In genomic region chr3:186969607-186970006, GRCh38 we compare ENCODE assay signal across 1 cellular context.
TF ChIP-seq lines count a peak whose summit lies in the region.

No MANE protein-coding gene starts in this region.

TF ChIP-seq in GM23338, 12 proteins besides CTCF, POLR2A, EP300 and RAD21 (continued from another document):
- TF ChIP-seq, protein P1, sequence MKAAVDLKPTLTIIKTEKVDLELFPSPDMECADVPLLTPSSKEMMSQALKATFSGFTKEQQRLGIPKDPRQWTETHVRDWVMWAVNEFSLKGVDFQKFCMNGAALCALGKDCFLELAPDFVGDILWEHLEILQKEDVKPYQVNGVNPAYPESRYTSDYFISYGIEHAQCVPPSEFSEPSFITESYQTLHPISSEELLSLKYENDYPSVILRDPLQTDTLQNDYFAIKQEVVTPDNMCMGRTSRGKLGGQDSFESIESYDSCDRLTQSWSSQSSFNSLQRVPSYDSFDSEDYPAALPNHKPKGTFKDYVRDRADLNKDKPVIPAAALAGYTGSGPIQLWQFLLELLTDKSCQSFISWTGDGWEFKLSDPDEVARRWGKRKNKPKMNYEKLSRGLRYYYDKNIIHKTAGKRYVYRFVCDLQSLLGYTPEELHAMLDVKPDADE (IDR thresholded peaks at IDR 0.05): no peak
- TF ChIP-seq EZH2phosphoT487 (IDR thresholded peaks at IDR 0.05; ENCODE audit: unreplicated experiment): no peak
- TF ChIP-seq ZNF331 (CRISPR knock-in tag; IDR thresholded peaks at IDR 0.05; ENCODE audit: low read depth): no peak
- TF ChIP-seq, protein P2, sequence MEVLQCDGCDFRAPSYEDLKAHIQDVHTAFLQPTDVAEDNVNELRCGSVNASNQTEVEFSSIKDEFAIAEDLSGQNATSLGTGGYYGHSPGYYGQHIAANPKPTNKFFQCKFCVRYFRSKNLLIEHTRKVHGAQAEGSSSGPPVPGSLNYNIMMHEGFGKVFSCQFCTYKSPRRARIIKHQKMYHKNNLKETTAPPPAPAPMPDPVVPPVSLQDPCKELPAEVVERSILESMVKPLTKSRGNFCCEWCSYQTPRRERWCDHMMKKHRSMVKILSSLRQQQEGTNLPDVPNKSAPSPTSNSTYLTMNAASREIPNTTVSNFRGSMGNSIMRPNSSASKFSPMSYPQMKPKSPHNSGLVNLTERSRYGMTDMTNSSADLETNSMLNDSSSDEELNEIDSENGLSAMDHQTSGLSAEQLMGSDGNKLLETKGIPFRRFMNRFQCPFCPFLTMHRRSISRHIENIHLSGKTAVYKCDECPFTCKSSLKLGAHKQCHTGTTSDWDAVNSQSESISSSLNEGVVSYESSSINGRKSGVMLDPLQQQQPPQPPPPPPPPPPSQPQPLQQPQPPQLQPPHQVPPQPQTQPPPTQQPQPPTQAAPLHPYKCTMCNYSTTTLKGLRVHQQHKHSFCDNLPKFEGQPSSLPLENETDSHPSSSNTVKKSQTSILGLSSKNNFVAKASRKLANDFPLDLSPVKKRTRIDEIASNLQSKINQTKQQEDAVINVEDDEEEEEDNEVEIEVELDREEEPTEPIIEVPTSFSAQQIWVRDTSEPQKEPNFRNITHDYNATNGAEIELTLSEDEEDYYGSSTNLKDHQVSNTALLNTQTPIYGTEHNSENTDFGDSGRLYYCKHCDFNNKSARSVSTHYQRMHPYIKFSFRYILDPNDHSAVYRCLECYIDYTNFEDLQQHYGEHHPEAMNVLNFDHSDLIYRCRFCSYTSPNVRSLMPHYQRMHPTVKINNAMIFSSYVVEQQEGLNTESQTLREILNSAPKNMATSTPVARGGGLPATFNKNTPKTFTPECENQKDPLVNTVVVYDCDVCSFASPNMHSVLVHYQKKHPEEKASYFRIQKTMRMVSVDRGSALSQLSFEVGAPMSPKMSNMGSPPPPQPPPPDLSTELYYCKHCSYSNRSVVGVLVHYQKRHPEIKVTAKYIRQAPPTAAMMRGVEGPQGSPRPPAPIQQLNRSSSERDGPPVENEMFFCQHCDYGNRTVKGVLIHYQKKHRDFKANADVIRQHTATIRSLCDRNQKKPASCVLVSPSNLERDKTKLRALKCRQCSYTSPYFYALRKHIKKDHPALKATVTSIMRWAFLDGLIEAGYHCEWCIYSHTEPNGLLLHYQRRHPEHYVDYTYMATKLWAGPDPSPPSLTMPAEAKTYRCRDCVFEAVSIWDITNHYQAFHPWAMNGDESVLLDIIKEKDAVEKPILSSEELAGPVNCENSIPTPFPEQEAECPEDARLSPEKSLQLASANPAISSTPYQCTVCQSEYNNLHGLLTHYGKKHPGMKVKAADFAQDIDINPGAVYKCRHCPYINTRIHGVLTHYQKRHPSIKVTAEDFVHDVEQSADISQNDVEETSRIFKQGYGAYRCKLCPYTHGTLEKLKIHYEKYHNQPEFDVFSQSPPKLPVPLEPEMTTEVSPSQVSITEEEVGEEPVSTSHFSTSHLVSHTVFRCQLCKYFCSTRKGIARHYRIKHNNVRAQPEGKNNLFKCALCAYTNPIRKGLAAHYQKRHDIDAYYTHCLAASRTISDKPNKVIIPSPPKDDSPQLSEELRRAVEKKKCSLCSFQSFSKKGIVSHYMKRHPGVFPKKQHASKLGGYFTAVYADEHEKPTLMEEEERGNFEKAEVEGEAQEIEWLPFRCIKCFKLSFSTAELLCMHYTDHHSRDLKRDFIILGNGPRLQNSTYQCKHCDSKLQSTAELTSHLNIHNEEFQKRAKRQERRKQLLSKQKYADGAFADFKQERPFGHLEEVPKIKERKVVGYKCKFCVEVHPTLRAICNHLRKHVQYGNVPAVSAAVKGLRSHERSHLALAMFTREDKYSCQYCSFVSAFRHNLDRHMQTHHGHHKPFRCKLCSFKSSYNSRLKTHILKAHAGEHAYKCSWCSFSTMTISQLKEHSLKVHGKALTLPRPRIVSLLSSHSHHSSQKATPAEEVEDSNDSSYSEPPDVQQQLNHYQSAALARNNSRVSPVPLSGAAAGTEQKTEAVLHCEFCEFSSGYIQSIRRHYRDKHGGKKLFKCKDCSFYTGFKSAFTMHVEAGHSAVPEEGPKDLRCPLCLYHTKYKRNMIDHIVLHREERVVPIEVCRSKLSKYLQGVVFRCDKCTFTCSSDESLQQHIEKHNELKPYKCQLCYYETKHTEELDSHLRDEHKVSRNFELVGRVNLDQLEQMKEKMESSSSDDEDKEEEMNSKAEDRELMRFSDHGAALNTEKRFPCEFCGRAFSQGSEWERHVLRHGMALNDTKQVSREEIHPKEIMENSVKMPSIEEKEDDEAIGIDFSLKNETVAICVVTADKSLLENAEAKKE (CRISPR knock-in tag; IDR thresholded peaks at IDR 0.05): no peak
- no peak for TF ChIP-seq ZNF114 (CRISPR knock-in tag; IDR thresholded peaks at IDR 0.05)
- no peak for TF ChIP-seq JUNB (IDR thresholded peaks at IDR 0.05; ENCODE audit: unreplicated experiment)
- no peak for TF ChIP-seq POLR2AphosphoS5 (IDR thresholded peaks at IDR 0.05; ENCODE audit: low read depth)
- TF ChIP-seq STAT1 (IDR thresholded peaks at IDR 0.05; ENCODE audit: unreplicated experiment): no peak
